Comparison of ENCODE assay signal across 17 cellular contexts in the genomic region with DNA sequence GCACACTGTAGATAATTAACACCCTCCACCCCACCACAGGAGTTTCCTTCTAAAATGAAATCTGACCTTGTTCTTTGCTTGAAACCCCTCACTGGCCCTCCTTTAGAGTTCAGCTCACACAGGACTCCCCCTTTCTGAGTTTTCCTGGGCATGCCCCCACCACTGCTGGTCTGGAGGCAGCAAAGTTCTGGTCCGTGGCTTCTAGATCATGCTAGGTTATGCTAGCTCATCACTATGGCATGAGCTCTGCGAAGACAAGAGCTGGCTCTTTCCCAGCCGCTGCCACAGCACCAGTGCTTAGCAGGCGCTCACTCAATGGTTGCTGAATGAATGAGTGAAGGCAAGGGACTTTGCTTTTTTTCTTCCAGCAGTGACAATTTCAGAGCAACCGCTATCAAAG.
DNase-seq lines count a peak whose midpoint lies in the region; ATAC-seq and TF ChIP-seq lines count a peak whose summit lies in the region.
"Had no signal": no experiment of that assay in that cellular context is flagged by ENCODE, and none has a peak within 500 bp of the region (broad histone marks: within the 10 kb centered on the region; RNA-seq: fewer than 3 reads in every experiment).

No MANE protein-coding gene starts in this region.

- H3K36me3 ChIP-seq in PC-3 (ENCODE audit: low read depth, low read length) (no peaks in the 10 kb centered on the region), MM.1S (replicated peaks; ENCODE audit: insufficient read depth, low read length) (no peaks in the 10 kb centered on the region), ascending aorta (peaks cover 0 to 5% of the 10 kb centered on the region in 2 donors), stomach (peaks cover 0 to 20% (median 18%) of the 10 kb centered on the region in 4 donors)

- no peaks in the 10 kb centered on the region for H4K20me1 ChIP-seq in PC-3 (ENCODE audit: low read length)
- H4K20me1 ChIP-seq in MM.1S (ENCODE audit: insufficient read depth, low read length), result no peaks in the 10 kb centered on the region

- H3K27ac ChIP-seq in C4-2B, result peak overlapping the region; percentile 83
- H3K27ac ChIP-seq in PC-3 (ENCODE audit: low read length), result no peak overlapping the region
- H3K27ac ChIP-seq in epithelial cell of prostate, result peak overlapping the region; percentile 74
- H3K27ac ChIP-seq in MM.1S (ENCODE audit: low read length), result no peak overlapping the region
- H3K27ac ChIP-seq in ascending aorta, result no peak overlapping the region
- H3K27ac ChIP-seq in stomach, result peak overlapping the region in 2 of 5 donors; percentile 61 to 74
- H3K27ac ChIP-seq: right lobe of liver had no signal

- DNase-seq in PC-3, result peak; percentile 25
- DNase-seq in epithelial cell of prostate (ENCODE audit: low read depth, low spot score), result no peak
- peak; percentile 27 for DNase-seq in mucosa of gallbladder (ENCODE audit: low spot score)
- DNase-seq in activated CD4-positive, alpha-beta memory T cell treated with anti-CD3 and anti-CD28 coated beads, Interleukin-2, amount 10 ng/mL, durations not matched to agents 7 days and 5 days, result no peak
- DNase-seq in MM.1S, result no peak
- DNase-seq in ascending aorta (ENCODE audit: low spot score in 2 of 2), result no peak
- DNase-seq in stomach, result no peak
- DNase-seq: activated naive CD8-positive, alpha-beta T cell treated with anti-CD3 and anti-CD28 coated beads for 36 hours; Calu3; erythroblast; lower lobe of right lung; NCI-H2107; right lobe of liver; stimulated activated CD4-positive, alpha-beta T cell treated with anti-CD3 and anti-CD28 coated beads, Interleukin-2, amount 100 ng/mL, for 48 hours; T-helper 17 cell had no signal

- H3K4me3 ChIP-seq in PC-3 (ENCODE audit: low read length), result no peak overlapping the region
- H3K4me3 ChIP-seq in MM.1S (ENCODE audit: low read length), result no peak overlapping the region
- no peak overlapping the region for H3K4me3 ChIP-seq in ascending aorta
- no peak overlapping the region for H3K4me3 ChIP-seq in stomach
- H3K4me3 ChIP-seq: lower lobe of right lung, right lobe of liver had no signal

- H2AFZ ChIP-seq in PC-3 (ENCODE audit: low read length) (no peak overlapping the region), MM.1S (ENCODE audit: low read length) (no peak overlapping the region)

- H3K4me1 Mint-ChIP-seq in activated CD4-positive, alpha-beta memory T cell treated with anti-CD3 and anti-CD28 coated beads, Interleukin-2, amount 10 ng/mL, durations not matched to agents 7 days and 5 days, result no peaks in the 10 kb centered on the region

- intact Hi-C loops in PC-3 (cut with micrococcal nuclease) (no loop called here), ascending aorta (cut with DNase I) (no loop called here), stomach (cut with DNase I; ENCODE audit: low total_unique reads) (no loop called here)

- H3K27me3 Mint-ChIP-seq in activated CD4-positive, alpha-beta memory T cell treated with anti-CD3 and anti-CD28 coated beads, Interleukin-2, amount 10 ng/mL, durations not matched to agents 7 days and 5 days, result no peaks in the 10 kb centered on the region
- H3K27me3 Mint-ChIP-seq: activated naive CD8-positive, alpha-beta T cell treated with anti-CD3 and anti-CD28 coated beads for 36 hours; T-helper 17 cell had no signal

- H3K79me2 ChIP-seq in PC-3 (ENCODE audit: low read length), result no peaks in the 10 kb centered on the region
- no peaks in the 10 kb centered on the region for H3K79me2 ChIP-seq in MM.1S (ENCODE audit: low read length)

- H3K9me2 ChIP-seq in PC-3 (replicated peaks; ENCODE audit: low read length), result no peaks in the 10 kb centered on the region
- H3K9me2 ChIP-seq in MM.1S (replicated peaks; ENCODE audit: insufficient read depth, low read length), result no peaks in the 10 kb centered on the region

- 90 to 96% (median 93%) methylated on average over 5 of the region's 5 CpGs for WGBS in stomach, 5 donors

- no peak for TF ChIP-seq EP300 in stomach (IDR thresholded peaks at IDR 0.05)

- TF ChIP-seq CTCF in C4-2B (conservative IDR thresholded peaks at IDR 0.05), result no peak
- TF ChIP-seq CTCF in PC-3 (conservative IDR thresholded peaks at IDR 0.05; ENCODE audit: low read depth, low read length), result no peak
- TF ChIP-seq CTCF in MM.1S (IDR thresholded peaks at IDR 0.05; ENCODE audit: low read length), result no peak
- TF ChIP-seq CTCF in ascending aorta (IDR thresholded peaks at IDR 0.05), result no peak
- no peak for TF ChIP-seq CTCF in stomach (IDR thresholded peaks at IDR 0.05)

- ATAC-seq in PC-3, result no peak
- ATAC-seq: right lobe of liver, T-helper 17 cell had no signal

- H3K9ac ChIP-seq in PC-3 (ENCODE audit: low read length) (no peak overlapping the region), MM.1S (ENCODE audit: low read length) (no peak overlapping the region)

- no TSS peak for BruUV-seq in PC-3 (replicated peaks; lab: Mats Ljungman, UMichigan)

- no peak for TF ChIP-seq POLR2A in stomach (IDR thresholded peaks at IDR 0.05)

- no peak overlapping the region for H3K4me3 Mint-ChIP-seq in activated CD4-positive, alpha-beta memory T cell treated with anti-CD3 and anti-CD28 coated beads, Interleukin-2, amount 10 ng/mL, durations not matched to agents 7 days and 5 days
- H3K4me3 Mint-ChIP-seq: activated naive CD8-positive, alpha-beta T cell treated with anti-CD3 and anti-CD28 coated beads for 36 hours; T-helper 17 cell; type B pancreatic cell had no signal

- H3K27me3 ChIP-seq in PC-3 (ENCODE audit: low read length), result no peaks in the 10 kb centered on the region
- no peaks in the 10 kb centered on the region for H3K27me3 ChIP-seq in MM.1S (replicated peaks; ENCODE audit: insufficient read depth, low read length)
- no peaks in the 10 kb centered on the region for H3K27me3 ChIP-seq in ascending aorta
- H3K27me3 ChIP-seq in stomach, result no peaks in the 10 kb centered on the region
- H3K27me3 ChIP-seq: right lobe of liver had no signal

- no peak overlapping the region for H3K4me2 ChIP-seq in PC-3 (ENCODE audit: low read length)
- H3K4me2 ChIP-seq in MM.1S (ENCODE audit: low read depth, low read length), result no peak overlapping the region

- POLR2A ChIA-PET in PC-3 (lab: Charles Lee; ENCODE audit: unreplicated experiment), result no interaction called here
- POLR2A ChIA-PET in activated CD4-positive, alpha-beta memory T cell treated with anti-CD3 and anti-CD28 coated beads, Interleukin-2, amount 10 ng/mL, durations not matched to agents 7 days and 5 days (lab: Charles Lee), result no interaction called here

- no peaks in the 10 kb centered on the region for H3K9me3 Mint-ChIP-seq in activated CD4-positive, alpha-beta memory T cell treated with anti-CD3 and anti-CD28 coated beads, Interleukin-2, amount 10 ng/mL, durations not matched to agents 7 days and 5 days
- H3K9me3 Mint-ChIP-seq: activated naive CD8-positive, alpha-beta T cell treated with anti-CD3 and anti-CD28 coated beads for 36 hours; type B pancreatic cell had no signal

- H3K4me1 ChIP-seq in PC-3 (ENCODE audit: insufficient read depth, low read length) (peaks cover 31% of the 10 kb centered on the region), MM.1S (ENCODE audit: low read length) (no peaks in the 10 kb centered on the region), ascending aorta (no peaks in the 10 kb centered on the region), stomach (peaks cover 21 to 35% (median 27%) of the 10 kb centered on the region in 4 donors)

- H3K9me3 ChIP-seq in PC-3 (ENCODE audit: low read length) (no peaks in the 10 kb centered on the region), MM.1S (replicated peaks; ENCODE audit: insufficient read depth, low read length) (no peaks in the 10 kb centered on the region), ascending aorta (no peaks in the 10 kb centered on the region), stomach (no peaks in the 10 kb centered on the region)
- H3K9me3 ChIP-seq: lower lobe of right lung, right lobe of liver had no signal

- no peak overlapping the region for H3K27ac Mint-ChIP-seq in activated CD4-positive, alpha-beta memory T cell treated with anti-CD3 and anti-CD28 coated beads, Interleukin-2, amount 10 ng/mL, durations not matched to agents 7 days and 5 days

- no peaks in the 10 kb centered on the region for H3K36me3 Mint-ChIP-seq in activated CD4-positive, alpha-beta memory T cell treated with anti-CD3 and anti-CD28 coated beads, Interleukin-2, amount 10 ng/mL, durations not matched to agents 7 days and 5 days (ENCODE audit: low read depth)

- H3F3A ChIP-seq in PC-3 (ENCODE audit: low read length, unreplicated experiment), result no peaks in the 10 kb centered on the region
- H3F3A ChIP-seq in MM.1S (ENCODE audit: insufficient read depth, low read length), result no peaks in the 10 kb centered on the region

- CTCF ChIA-PET in PC-3 (lab: Charles Lee), result no interaction called here
- CTCF ChIA-PET in activated CD4-positive, alpha-beta memory T cell treated with anti-CD3 and anti-CD28 coated beads, Interleukin-2, amount 10 ng/mL, durations not matched to agents 7 days and 5 days (lab: Charles Lee), result interaction anchor here (1.5 to 1.7 kb wide), 2 partner anchors 9 to 262 kb away, joined by 3 to 4 read pairs; no protein-coding TSS in a partner anchor

Comparison
In these comparisons a context has a peak if more than half of its experiments do, and no peak if none do; other contexts are left out.
1. H3K27ac ChIP-seq: peak in C4-2B (single experiment) and epithelial cell of prostate (single experiment); none in PC-3 (single experiment), MM.1S (single experiment) and ascending aorta (0 of 2).
2. DNase-seq: peak in PC-3 (single experiment) and mucosa of gallbladder (single experiment); none in epithelial cell of prostate (single experiment), activated CD4-positive, alpha-beta memory T cell treated with anti-CD3 and anti-CD28 coated beads, Interleukin-2, amount 10 ng/mL, durations not matched to agents 7 days and 5 days (single experiment), MM.1S (single experiment), ascending aorta (0 of 2) and stomach (single experiment).